ENCODE assay signal across 1 cellular context in the genomic region with DNA sequence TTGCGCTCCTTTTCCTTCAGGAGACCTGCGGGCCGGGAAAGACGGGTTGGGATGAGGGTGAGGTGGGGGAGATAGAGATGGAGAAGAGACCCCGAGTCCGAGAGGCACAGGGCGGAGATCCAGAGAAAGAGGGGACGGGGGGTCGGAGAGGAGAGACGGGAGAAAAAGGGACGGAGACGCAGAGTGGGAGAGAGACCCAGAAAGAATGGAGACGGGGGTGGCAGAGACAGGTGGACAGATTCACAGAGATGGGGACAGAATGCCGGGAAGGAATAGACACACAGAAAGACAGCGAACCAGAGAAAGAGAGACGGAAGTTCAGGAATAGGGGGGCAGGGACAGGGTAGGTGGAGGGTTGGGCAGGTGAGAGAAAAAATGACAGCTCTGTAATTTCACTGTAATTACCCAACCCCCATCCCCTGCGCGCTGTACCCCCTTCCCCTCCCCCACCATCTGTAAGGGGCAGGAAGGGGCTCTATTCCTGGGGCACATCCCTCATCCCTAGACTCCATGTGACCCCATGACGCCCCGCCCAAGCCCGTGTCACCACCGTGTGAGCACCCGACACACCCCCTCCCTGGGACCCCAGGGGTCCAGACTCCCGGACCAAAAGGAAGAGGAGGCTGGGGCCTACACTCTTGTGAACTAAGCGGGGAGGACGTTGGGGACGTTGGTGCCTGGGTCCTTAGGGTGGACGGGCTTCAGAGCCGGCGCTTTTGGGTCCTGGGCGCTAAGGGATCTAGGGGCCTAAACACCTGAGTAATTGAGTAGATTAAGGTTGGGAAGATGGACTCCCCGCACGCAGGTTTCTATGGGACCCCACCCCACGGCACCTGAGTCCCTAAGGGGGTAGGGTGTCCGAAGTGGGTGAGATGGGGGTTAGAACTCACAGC.
TF ChIP-seq lines count a peak whose summit lies in the region.

No MANE protein-coding gene starts in this region.

TF ChIP-seq in GM12891, 5 proteins besides CTCF, POLR2A, EP300 and RAD21:
- TF ChIP-seq POU2F2 (IDR thresholded peaks at IDR 0.05; ENCODE audit: low read depth, low read length) (no peak), POLR2AphosphoS5 (IDR thresholded peaks at IDR 0.05; ENCODE audit: low read depth, low read length) (no peak), PAX5 (IDR thresholded peaks at IDR 0.05; ENCODE audit: insufficient read depth, low read length, severe bottlenecking) (no peak), SPI1 (IDR thresholded peaks at IDR 0.05; ENCODE audit: low read depth, low read length) (no peak), TAF1 (IDR thresholded peaks at IDR 0.05; ENCODE audit: low read depth, low read length) (no peak)
